In the genomic region with DNA sequence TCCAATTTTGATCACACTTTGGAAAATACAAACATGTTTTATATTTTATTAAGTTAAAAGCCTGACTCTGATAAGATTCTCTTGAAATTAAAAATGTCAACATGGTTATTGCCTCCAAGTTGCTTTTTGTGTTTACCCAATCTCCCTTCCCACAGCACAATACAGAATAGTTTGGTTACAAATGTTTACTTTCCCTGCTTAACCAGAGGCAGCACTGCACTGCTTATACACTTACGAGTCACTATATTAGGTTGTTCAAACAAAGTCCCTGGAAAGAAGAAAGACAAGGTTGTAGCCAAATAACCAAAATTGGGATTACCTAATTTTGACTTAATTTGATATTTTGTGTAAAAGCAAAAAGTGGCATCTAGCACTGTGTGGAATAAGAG, we compare ENCODE assay signal across 1 cellular context.
A peak's percentile ranks its signal among the peaks of the same experiment; 100 is the strongest.
TF ChIP-seq lines count a peak whose summit lies in the region.

No MANE protein-coding gene starts in this region.

TF ChIP-seq in HepG2, 621 proteins besides CTCF, POLR2A, EP300 and RAD21 (continued from another document):
- TF ChIP-seq FOXA3 (CRISPR knock-in tag; IDR thresholded peaks at IDR 0.05), result peak; percentile 23; the same call in 1 of the 2 replicates
- TF ChIP-seq, protein P1, sequence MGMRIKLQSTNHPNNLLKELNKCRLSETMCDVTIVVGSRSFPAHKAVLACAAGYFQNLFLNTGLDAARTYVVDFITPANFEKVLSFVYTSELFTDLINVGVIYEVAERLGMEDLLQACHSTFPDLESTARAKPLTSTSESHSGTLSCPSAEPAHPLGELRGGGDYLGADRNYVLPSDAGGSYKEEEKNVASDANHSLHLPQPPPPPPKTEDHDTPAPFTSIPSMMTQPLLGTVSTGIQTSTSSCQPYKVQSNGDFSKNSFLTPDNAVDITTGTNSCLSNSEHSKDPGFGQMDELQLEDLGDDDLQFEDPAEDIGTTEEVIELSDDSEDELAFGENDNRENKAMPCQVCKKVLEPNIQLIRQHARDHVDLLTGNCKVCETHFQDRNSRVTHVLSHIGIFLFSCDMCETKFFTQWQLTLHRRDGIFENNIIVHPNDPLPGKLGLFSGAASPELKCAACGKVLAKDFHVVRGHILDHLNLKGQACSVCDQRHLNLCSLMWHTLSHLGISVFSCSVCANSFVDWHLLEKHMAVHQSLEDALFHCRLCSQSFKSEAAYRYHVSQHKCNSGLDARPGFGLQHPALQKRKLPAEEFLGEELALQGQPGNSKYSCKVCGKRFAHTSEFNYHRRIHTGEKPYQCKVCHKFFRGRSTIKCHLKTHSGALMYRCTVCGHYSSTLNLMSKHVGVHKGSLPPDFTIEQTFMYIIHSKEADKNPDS (CRISPR knock-in tag; IDR thresholded peaks at IDR 0.05), result no peak
- no peak for TF ChIP-seq SOX6 (IDR thresholded peaks at IDR 0.05)
- TF ChIP-seq SOX6 (CRISPR knock-in tag; IDR thresholded peaks at IDR 0.05), result no peak
- no peak for TF ChIP-seq MIXL1 (CRISPR knock-in tag; IDR thresholded peaks at IDR 0.05)
- no peak for TF ChIP-seq U2AF2 (IDR thresholded peaks at IDR 0.05; ENCODE audit: low read depth, low read length)
- TF ChIP-seq CENPX (CRISPR knock-in tag; IDR thresholded peaks at IDR 0.05), result no peak
- TF ChIP-seq TRIM24 (CRISPR knock-in tag; IDR thresholded peaks at IDR 0.05), result no peak
- TF ChIP-seq, protein P2, sequence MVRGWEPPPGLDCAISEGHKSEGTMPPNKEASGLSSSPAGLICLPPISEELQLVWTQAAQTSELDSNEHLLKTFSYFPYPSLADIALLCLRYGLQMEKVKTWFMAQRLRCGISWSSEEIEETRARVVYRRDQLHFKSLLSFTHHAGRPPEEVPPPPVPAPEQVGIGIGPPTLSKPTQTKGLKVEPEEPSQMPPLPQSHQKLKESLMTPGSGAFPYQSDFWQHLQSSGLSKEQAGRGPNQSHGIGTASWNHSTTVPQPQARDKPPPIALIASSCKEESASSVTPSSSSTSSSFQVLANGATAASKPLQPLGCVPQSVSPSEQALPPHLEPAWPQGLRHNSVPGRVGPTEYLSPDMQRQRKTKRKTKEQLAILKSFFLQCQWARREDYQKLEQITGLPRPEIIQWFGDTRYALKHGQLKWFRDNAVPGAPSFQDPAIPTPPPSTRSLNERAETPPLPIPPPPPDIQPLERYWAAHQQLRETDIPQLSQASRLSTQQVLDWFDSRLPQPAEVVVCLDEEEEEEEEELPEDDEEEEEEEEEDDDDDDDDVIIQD (CRISPR knock-in tag; IDR thresholded peaks at IDR 0.05; ENCODE audit: low read depth), result peak; percentile 32; the same call in 1 of the 2 replicates
- TF ChIP-seq HOXA9 (CRISPR knock-in tag; IDR thresholded peaks at IDR 0.05; ENCODE audit: borderline replicate concordance), result no peak
- no peak for TF ChIP-seq PITX1 (CRISPR knock-in tag; IDR thresholded peaks at IDR 0.05)
- 0 out of 4 replicates have a peak, but pooled peaks of 1 of the 2 experiments have one; percentile 18 for TF ChIP-seq ATF4 (CRISPR knock-in tag; IDR thresholded peaks at IDR 0.05)
- TF ChIP-seq FOXP4 (CRISPR knock-in tag; IDR thresholded peaks at IDR 0.05), result peak; percentile 35; the same call in 1 of the 2 replicates
- TF ChIP-seq ARID5B (CRISPR knock-in tag; IDR thresholded peaks at IDR 0.05), result peak; percentile 18; the same call in 1 of the 2 replicates
- no peak for TF ChIP-seq FOXO4 (CRISPR knock-in tag; conservative IDR thresholded peaks at IDR 0.05)
- no peak for TF ChIP-seq CCAR2 (optimal IDR thresholded peaks at IDR 0.05; ENCODE audit: low read depth, low read length)
- TF ChIP-seq ZNF788 (CRISPR knock-in tag; IDR thresholded peaks at IDR 0.05; ENCODE audit: borderline replicate concordance), result no peak
- TF ChIP-seq ZNF12 (CRISPR knock-in tag; IDR thresholded peaks at IDR 0.05), result 0 out of 2 replicates have a peak, but pooled peaks have one; percentile 36
- TF ChIP-seq NBN (conservative IDR thresholded peaks at IDR 0.05), result no peak
- TF ChIP-seq BCL3 (CRISPR knock-in tag; IDR thresholded peaks at IDR 0.05), result no peak
- no peak for TF ChIP-seq SOX13 (IDR thresholded peaks at IDR 0.05)
- TF ChIP-seq SOX13 (CRISPR knock-in tag; conservative IDR thresholded peaks at IDR 0.05 in 1 of 2, IDR thresholded peaks at IDR 0.05 in 1 of 2), result peak in 1 of 2 experiments; percentile 13; a peak in 1 of 4 replicates
- TF ChIP-seq BCL6 (CRISPR knock-in tag; IDR thresholded peaks at IDR 0.05), result peak; percentile 47; the same call in 1 of the 2 replicates
